Comparison of ENCODE assay signal across 17 cellular contexts in genomic region chr4:7063362-7063761, GRCh38. TPM values are rescaled to one million over a fixed set of nuclear protein-coding genes. Genes with fewer than 3 reads are reported as not detected.
DNase-seq lines count a peak whose midpoint lies in the region; ATAC-seq and TF ChIP-seq lines count a peak whose summit lies in the region.
"Had no signal": no experiment of that assay in that cellular context is flagged by ENCODE, and none has a peak within 500 bp of the region (broad histone marks: within the 10 kb centered on the region; RNA-seq: fewer than 3 reads in every experiment).

No MANE protein-coding gene starts in this region.

- no peaks in the 10 kb centered on the region for H3K9me3 ChIP-seq in CD4-positive, alpha-beta memory T cell (ENCODE audit: control insufficient read depth in 1 of 2, low read length in 2 of 2)
- no peaks in the 10 kb centered on the region for H3K9me3 ChIP-seq in T-helper 17 cell (ENCODE audit: control insufficient read depth, low read length, poor library complexity, severe bottlenecking)
- no peaks in the 10 kb centered on the region for H3K9me3 ChIP-seq in SJCRH30 (replicated peaks)

- H3K4me1 Mint-ChIP-seq in activated T-cell treated with anti-CD3 and anti-CD28 coated beads, Interleukin-2, amount 50 U/mL, for 24 hours (ENCODE audit: low read depth) = peaks cover 42% of the 10 kb centered on the region
- peaks cover 13 to 53% (median 30%) of the 10 kb centered on the region in 4 donors for H3K4me1 Mint-ChIP-seq in CD4-positive, alpha-beta memory T cell
- H3K4me1 Mint-ChIP-seq in T-helper 17 cell (peaks cover 26% of the 10 kb centered on the region), neural crest cell (peaks cover 33% of the 10 kb centered on the region)

- H3K4me3 ChIP-seq in CD4-positive, alpha-beta memory T cell (ENCODE audit: low read length in 2 of 2) = no peak overlapping the region
- no peak overlapping the region for H3K4me3 ChIP-seq in SJCRH30
- H3K4me3 ChIP-seq: GM23248 had no signal

- no peak for TF ChIP-seq CTCF in neural crest cell (conservative IDR thresholded peaks at IDR 0.05)

- no peaks in the 10 kb centered on the region for H3K27me3 Mint-ChIP-seq in activated T-cell treated with anti-CD3 and anti-CD28 coated beads, Interleukin-2, amount 50 U/mL, for 24 hours
- no peaks in the 10 kb centered on the region for H3K27me3 Mint-ChIP-seq in CD4-positive, alpha-beta memory T cell
- H3K27me3 Mint-ChIP-seq in T-helper 17 cell (no peaks in the 10 kb centered on the region), neural crest cell (ENCODE audit: low read depth) (no peaks in the 10 kb centered on the region)
- H3K27me3 Mint-ChIP-seq: B cell had no signal

- peak overlapping the region; percentile 85 for H3K27ac Mint-ChIP-seq in activated T-cell treated with anti-CD3 and anti-CD28 coated beads, Interleukin-2, amount 50 U/mL, for 24 hours
- peak overlapping the region in 5 of 7 donors; percentile 52 to 85 (median 57) for H3K27ac Mint-ChIP-seq in CD4-positive, alpha-beta memory T cell
- H3K27ac Mint-ChIP-seq in T-helper 17 cell (peak overlapping the region; percentile 54), neural crest cell (ENCODE audit: unreplicated experiment) (no peak overlapping the region)
- H3K27ac Mint-ChIP-seq: CD8-positive, alpha-beta T cell had no signal

- peaks cover 57% of the 10 kb centered on the region for H3K36me3 ChIP-seq in CD4-positive, alpha-beta memory T cell (ENCODE audit: insufficient read depth, low read length)
- peaks cover 64% of the 10 kb centered on the region for H3K36me3 ChIP-seq in SJCRH30

- intact Hi-C loops in CD4-positive, alpha-beta memory T cell (cut with micrococcal nuclease) = loop anchor here (10.0 kb wide), 1 partner anchor 871 kb away; the partner anchor contains the start of gene AFAP1

- peaks cover 34% of the 10 kb centered on the region for H3K4me1 ChIP-seq in CD4-positive, alpha-beta memory T cell (ENCODE audit: insufficient read depth, low read length)
- H3K4me1 ChIP-seq in SJCRH30 = peaks cover 3% of the 10 kb centered on the region; the same call in 1 of the 2 replicates

- no peak for ATAC-seq in T-helper 17 cell
- ATAC-seq: CD8-positive, alpha-beta T cell had no signal

- H3K36me3 Mint-ChIP-seq in activated T-cell treated with anti-CD3 and anti-CD28 coated beads, Interleukin-2, amount 50 U/mL, for 24 hours (ENCODE audit: low read depth) = peaks cover 91% of the 10 kb centered on the region
- peaks cover 36 to 73% of the 10 kb centered on the region in 2 donors for H3K36me3 Mint-ChIP-seq in CD4-positive, alpha-beta memory T cell
- H3K36me3 Mint-ChIP-seq in T-helper 17 cell (ENCODE audit: low read depth) (peaks cover 5% of the 10 kb centered on the region), neural crest cell (ENCODE audit: low read depth) (peaks cover 12% of the 10 kb centered on the region)

- CTCF ChIA-PET in CD4-positive, alpha-beta memory T cell (lab: Charles Lee; ENCODE audit: partially characterized antibody) = interaction anchor here (1.1 to 11.0 kb wide), 2 partner anchors 8 to 21 kb away, joined by 4 to 204 read pairs; partner anchors contain the start of gene TADA2B

- H3K27me3 ChIP-seq in CD4-positive, alpha-beta memory T cell (ENCODE audit: insufficient read depth, low read length) = no peaks in the 10 kb centered on the region
- H3K27me3 ChIP-seq in SJCRH30 = no peaks in the 10 kb centered on the region

- no peak for DNase-seq in activated T-cell treated with anti-CD3 and anti-CD28 coated beads, Interleukin-2, amount 50 U/mL, for 24 hours
- DNase-seq in activated T-cell treated with anti-CD3 and anti-CD28 coated beads for 4 hours = no peak
- no peak for DNase-seq in CD4-positive, alpha-beta memory T cell
- DNase-seq in T-helper 17 cell = no peak
- no peak for DNase-seq in neural crest cell (ENCODE audit: low read depth, low spot score)
- DNase-seq in NCI-H2081 treated with DMSO at 0.1 percent for 48 hours (lab: John Stamatoyannopoulos, UW) = no peak
- no peak for DNase-seq in SJCRH30
- DNase-seq: ACHN; CD8-positive, alpha-beta T cell; KG1; NCI-H1092 treated with DMSO at 0.1 percent for 48 hours; NCI-H1694 treated with DMSO at 0.1 percent for 48 hours; NCI-H2171 treated with DMSO at 0.1 percent for 48 hours; NCI-H774; SHP77 treated with DMSO at 0.1 percent for 48 hours had no signal

- POLR2A ChIA-PET in CD4-positive, alpha-beta memory T cell (lab: Charles Lee; ENCODE audit: partially characterized antibody) = interaction anchor here (11.0 kb wide), 1 partner anchor 19 kb away, joined by 231 read pairs; the partner anchor contains the start of gene TADA2B

- no peak overlapping the region for H3K27ac ChIP-seq in CD4-positive, alpha-beta memory T cell (ENCODE audit: low read depth, low read length)
- no peak overlapping the region for H3K27ac ChIP-seq in SJCRH30
- H3K27ac ChIP-seq: GM23248 had no signal

- no peak overlapping the region for H3K4me3 Mint-ChIP-seq in activated T-cell treated with anti-CD3 and anti-CD28 coated beads, Interleukin-2, amount 50 U/mL, for 24 hours
- peak overlapping the region in 1 of 8 donors; percentile 7 for H3K4me3 Mint-ChIP-seq in CD4-positive, alpha-beta memory T cell
- H3K4me3 Mint-ChIP-seq in T-helper 17 cell (no peak overlapping the region), neural crest cell (peak overlapping the region; percentile 20)
- H3K4me3 Mint-ChIP-seq: B cell; CD8-positive, alpha-beta T cell had no signal

- H3K9me3 Mint-ChIP-seq in activated T-cell treated with anti-CD3 and anti-CD28 coated beads, Interleukin-2, amount 50 U/mL, for 24 hours = no peaks in the 10 kb centered on the region
- H3K9me3 Mint-ChIP-seq in CD4-positive, alpha-beta memory T cell = peaks cover 0 to 2% (median 0%) of the 10 kb centered on the region in 8 donors
- H3K9me3 Mint-ChIP-seq in neural crest cell = no peaks in the 10 kb centered on the region
- H3K9me3 Mint-ChIP-seq: CD8-positive, alpha-beta T cell had no signal

RNA-seq across cellular contexts. Expression of gene GRPEL1, which starts 4.5 kb away (rescaled TPM):
- 10 to 100 TPM; 35.3 to 36.0 TPM for total RNA-seq in CD4-positive, alpha-beta memory T cell
- polyA plus RNA-seq in CD4-positive, alpha-beta memory T cell = 10 to 100 TPM; 57.7 to 77.2 TPM
- total RNA-seq in T-helper 17 cell (10 to 100 TPM; 45.8 to 47.1 TPM), neural crest cell (26.6 and 28.2 TPM in 2 replicates)
- 78.9 and 79.9 TPM in 2 replicates for total RNA-seq in SJCRH30 (2014; rRNA removed; shearing (Covaris generic))

RNA-seq across cellular contexts. Expression of gene TADA2B, which starts 20.2 kb away (rescaled TPM):
- total RNA-seq in CD4-positive, alpha-beta memory T cell = 10 to 100 TPM; 46.4 to 49.0 TPM
- 1 to 10 TPM; 2.8 to 4.7 TPM for polyA plus RNA-seq in CD4-positive, alpha-beta memory T cell
- total RNA-seq in T-helper 17 cell = 10 to 100 TPM; 31.8 to 40.9 TPM
- 18.6 and 19.2 TPM in 2 replicates for total RNA-seq in neural crest cell
- total RNA-seq in SJCRH30 (2014; rRNA removed; shearing (Covaris generic)) = 12.4 and 13.5 TPM in 2 replicates
